8 cellular contexts compared by ENCODE assay signal in genomic region chr1:100894622-100895539, GRCh38. TPM values are rescaled to one million over a fixed set of nuclear protein-coding genes. Genes with fewer than 3 reads are reported as not detected.
DNase-seq lines count a peak whose midpoint lies in the region; ATAC-seq and TF ChIP-seq lines count a peak whose summit lies in the region.

Gene EXTL2 (minus strand): TSS chr1:100894842. CDS start chr1:100888757, 6,085 bp downstream.

- H3K14ac ChIP-seq in neuronal stem cell (ENCODE audit: low read length) = no peak within 1 kb of the TSS

- H3K9me3 Mint-ChIP-seq in activated naive CD4-positive, alpha-beta T cell treated with anti-CD3 and anti-CD28 coated beads, Interleukin-2, amount 10 ng/mL, durations not matched to agents 7 days and 5 days = peaks cover 19% of the 10 kb centered on the region

- peaks cover 4% of the 10 kb centered on the region for H3K27me3 Mint-ChIP-seq in activated naive CD4-positive, alpha-beta T cell treated with anti-CD3 and anti-CD28 coated beads, Interleukin-2, amount 10 ng/mL, durations not matched to agents 7 days and 5 days

- peak within 1 kb of the TSS; percentile 95 for H3K18ac ChIP-seq in neuronal stem cell (ENCODE audit: low read length)

- peaks cover 3% of the 10 kb centered on the region for H3K9me3 ChIP-seq in HAP-1
- H3K9me3 ChIP-seq in MM.1S (replicated peaks; ENCODE audit: insufficient read depth, low read length) = no peaks in the 10 kb centered on the region
- H3K9me3 ChIP-seq in SJCRH30 (replicated peaks) = no peaks in the 10 kb centered on the region
- H3K9me3 ChIP-seq in gastroesophageal sphincter = peaks cover 0 to 4% (median 0%) of the 10 kb centered on the region in 3 donors
- peaks cover 3 to 26% of the 10 kb centered on the region in 2 donors for H3K9me3 ChIP-seq in neuronal stem cell (replicated peaks in 1 of 2; ENCODE audit: control insufficient read depth in 2 of 2, insufficient read depth in 1 of 2, low read depth in 1 of 2, low read length in 2 of 2)

- H4K20me1 ChIP-seq in MM.1S (ENCODE audit: insufficient read depth, low read length) = no peaks in the 10 kb centered on the region

- H3K27ac Mint-ChIP-seq in activated naive CD4-positive, alpha-beta T cell treated with anti-CD3 and anti-CD28 coated beads, Interleukin-2, amount 10 ng/mL, durations not matched to agents 7 days and 5 days = peak within 1 kb of the TSS; percentile 97

- H2BK15ac ChIP-seq in neuronal stem cell (ENCODE audit: low read length) = peak within 1 kb of the TSS; percentile 14

- no peak within 1 kb of the TSS for H2AK5ac ChIP-seq in neuronal stem cell (ENCODE audit: low read depth, low read length)

- H3K4me2 ChIP-seq in MM.1S (ENCODE audit: low read depth, low read length) = peak within 1 kb of the TSS; percentile 68
- peak within 1 kb of the TSS; percentile 82 for H3K4me2 ChIP-seq in neuronal stem cell (ENCODE audit: insufficient read depth, low read length, poor library complexity, severe bottlenecking)

- no peak within 1 kb of the TSS for H2BK5ac ChIP-seq in neuronal stem cell (ENCODE audit: low read length)

- H3F3A ChIP-seq in MM.1S (ENCODE audit: insufficient read depth, low read length) = peaks cover 13% of the 10 kb centered on the region

- H3K4me3 Mint-ChIP-seq in activated naive CD4-positive, alpha-beta T cell treated with anti-CD3 and anti-CD28 coated beads, Interleukin-2, amount 10 ng/mL, durations not matched to agents 7 days and 5 days = peak within 1 kb of the TSS; percentile 100

- H3K36me3 ChIP-seq in HAP-1 (replicated peaks) = peaks cover 12% of the 10 kb centered on the region; the same call in 1 of the 2 replicates
- H3K36me3 ChIP-seq in MM.1S (replicated peaks; ENCODE audit: insufficient read depth, low read length) = no peaks in the 10 kb centered on the region
- peaks cover 4% of the 10 kb centered on the region; the same call in 1 of the 2 replicates for H3K36me3 ChIP-seq in SJCRH30
- H3K36me3 ChIP-seq in gastroesophageal sphincter = peaks cover 0 to 12% of the 10 kb centered on the region in 2 donors
- peaks cover 9 to 52% of the 10 kb centered on the region in 2 donors for H3K36me3 ChIP-seq in neuronal stem cell (replicated peaks in 1 of 2; ENCODE audit: control insufficient read depth in 2 of 2, insufficient read depth in 2 of 2, low read length in 2 of 2)

- peaks cover 47% of the 10 kb centered on the region for H3K36me3 Mint-ChIP-seq in activated naive CD4-positive, alpha-beta T cell treated with anti-CD3 and anti-CD28 coated beads, Interleukin-2, amount 10 ng/mL, durations not matched to agents 7 days and 5 days

- in situ Hi-C loops in G401 (cut with HindIII; ENCODE audit: low sequenced_read_pairs) = no loop called here
- in situ Hi-C loops in HAP-1 (cut with MboI; ENCODE audit: low sequenced_read_pairs) = no loop called here

- peak within 1 kb of the TSS; percentile 95 for H2AFZ ChIP-seq in MM.1S (ENCODE audit: low read length)
- H2AFZ ChIP-seq in neuronal stem cell (ENCODE audit: low read length) = peak within 1 kb of the TSS; percentile 97

- 0% methylated on average over 12 to 24 of the region's 47 CpGs for WGBS in gastroesophageal sphincter (ENCODE audit: low coverage in 1 of 2), 2 donors
- no CpG with 5 or more reads among the region's 47 CpGs for WGBS in neuronal stem cell (ENCODE audit: extremely low coverage in 2 of 2, insufficient read length in 2 of 2, insufficient replicate concordance in 1 of 2), 2 donors

- no peak within 1 kb of the TSS for H4K91ac ChIP-seq in neuronal stem cell (ENCODE audit: low read depth, low read length, poor library complexity)

- H2BK12ac ChIP-seq in neuronal stem cell (ENCODE audit: low read length) = no peak within 1 kb of the TSS

- no peak within 1 kb of the TSS for H3K4ac ChIP-seq in neuronal stem cell (ENCODE audit: low read length)

- no peak within 1 kb of the TSS for H2BK120ac ChIP-seq in neuronal stem cell (ENCODE audit: low read depth, low read length)

- H3K27me3 ChIP-seq in HAP-1 (ENCODE audit: low read depth) (no peaks in the 10 kb centered on the region), MM.1S (replicated peaks; ENCODE audit: insufficient read depth, low read length) (no peaks in the 10 kb centered on the region), SJCRH30 (no peaks in the 10 kb centered on the region), gastroesophageal sphincter (no peaks in the 10 kb centered on the region), neuronal stem cell (ENCODE audit: control insufficient read depth in 3 of 3, insufficient read depth in 3 of 3, low read depth in 1 of 3, low read length in 3 of 3) (no peaks in the 10 kb centered on the region)

- peak in 1 of 2 donors; percentile 15 for TF ChIP-seq POLR2A in gastroesophageal sphincter (IDR thresholded peaks at IDR 0.05)

- peaks cover 3% of the 10 kb centered on the region for H3K79me1 ChIP-seq in neuronal stem cell (ENCODE audit: low read depth, low read length)

- peak within 1 kb of the TSS; percentile 80 for H3K4me3 ChIP-seq in HAP-1
- H3K4me3 ChIP-seq in MM.1S (ENCODE audit: low read length) = peak within 1 kb of the TSS; percentile 86
- peak within 1 kb of the TSS; percentile 87 for H3K4me3 ChIP-seq in SJCRH30
- H3K4me3 ChIP-seq in gastroesophageal sphincter = peak within 1 kb of the TSS; percentile 77 to 95
- peak within 1 kb of the TSS; percentile 93 to 97 for H3K4me3 ChIP-seq in neuronal stem cell (ENCODE audit: low read length in 2 of 2)

- peak within 1 kb of the TSS; percentile 94 for H3K23ac ChIP-seq in neuronal stem cell (ENCODE audit: low read depth, low read length, poor library complexity)

- H3K9me2 ChIP-seq in MM.1S (replicated peaks; ENCODE audit: insufficient read depth, low read length) = no peaks in the 10 kb centered on the region

- H3K9ac ChIP-seq in MM.1S (ENCODE audit: low read length) (peak within 1 kb of the TSS; percentile 90), neuronal stem cell (ENCODE audit: low read depth, low read length, poor library complexity) (peak within 1 kb of the TSS; percentile 84)

- H3K27ac ChIP-seq in MM.1S (ENCODE audit: low read length) (peak within 1 kb of the TSS; percentile 80; the same call in 1 of the 2 replicates), SJCRH30 (peak within 1 kb of the TSS; percentile 90), gastroesophageal sphincter (peak within 1 kb of the TSS; percentile 92 to 96 (median 94)), neuronal stem cell (replicated peaks; ENCODE audit: low read length) (peak within 1 kb of the TSS; percentile 89)

- no peak for TF ChIP-seq EP300 in gastroesophageal sphincter (IDR thresholded peaks at IDR 0.05)

- peak; percentile 63 for ATAC-seq in gastroesophageal sphincter

- peaks cover 24% of the 10 kb centered on the region for H3K79me2 ChIP-seq in MM.1S (ENCODE audit: low read length)

- H3K4me1 ChIP-seq in HAP-1 = peaks cover 26% of the 10 kb centered on the region
- H3K4me1 ChIP-seq in MM.1S (ENCODE audit: low read length) = 0 out of 2 replicates have a peak, but pooled peaks cover 3% of the 10 kb centered on the region
- H3K4me1 ChIP-seq in SJCRH30 = no peaks in the 10 kb centered on the region
- peaks cover 5 to 63% (median 9%) of the 10 kb centered on the region in 3 donors for H3K4me1 ChIP-seq in gastroesophageal sphincter
- peaks cover 0 to 10% of the 10 kb centered on the region in 2 donors for H3K4me1 ChIP-seq in neuronal stem cell (ENCODE audit: control insufficient read depth in 2 of 2, insufficient read depth in 1 of 2, low read depth in 1 of 2, low read length in 2 of 2)

- peak; percentile 97 for DNase-seq in G401 (ENCODE audit: low spot score)
- DNase-seq in HAP-1 (ENCODE audit: low spot score in 2 of 2) = peak; percentile 95 to 97
- peak; percentile 37 for DNase-seq in MM.1S
- peak; percentile 92 to 94 for DNase-seq in SJCRH30
- DNase-seq in activated naive CD4-positive, alpha-beta T cell treated with anti-CD3 and anti-CD28 coated beads, Interleukin-2, amount 10 ng/mL, durations not matched to agents 7 days and 5 days = peak; percentile 72
- DNase-seq in neuronal stem cell (ENCODE audit: low spot score) = peak; percentile 80
- peak; percentile 92 for DNase-seq in superior temporal gyrus (ENCODE audit: extremely low spot score)

- CTCF ChIA-PET in activated naive CD4-positive, alpha-beta T cell treated with anti-CD3 and anti-CD28 coated beads, Interleukin-2, amount 10 ng/mL, durations not matched to agents 7 days and 5 days (lab: Charles Lee) = interaction anchor here (0.7 to 1.8 kb wide), 4 partner anchors 9 to 418 kb away, joined by 3 to 6 read pairs (median 4); no protein-coding TSS in a partner anchor

- peaks cover 50% of the 10 kb centered on the region for H3K4me1 Mint-ChIP-seq in activated naive CD4-positive, alpha-beta T cell treated with anti-CD3 and anti-CD28 coated beads, Interleukin-2, amount 10 ng/mL, durations not matched to agents 7 days and 5 days

- no peak within 1 kb of the TSS for H4K8ac ChIP-seq in neuronal stem cell (ENCODE audit: low read depth, low read length)

- TF ChIP-seq CTCF in MM.1S (IDR thresholded peaks at IDR 0.05; ENCODE audit: low read length) (no peak), gastroesophageal sphincter (IDR thresholded peaks at IDR 0.05) (no peak)

RNA-seq across cellular contexts. Expression of gene EXTL2, which starts in this region (rescaled TPM):
- 20.4 and 36.9 TPM in 2 replicates for total RNA-seq in G401 (2014; rRNA removed; shearing (Covaris generic))
- total RNA-seq in SJCRH30 (2014; rRNA removed; shearing (Covaris generic)) = 43.5 and 50.6 TPM in 2 replicates
- total RNA-seq in gastroesophageal sphincter = 10 to 100 TPM; 10.6 to 22.1 (median 16.7) TPM
- 41.8 TPM for polyA plus RNA-seq in neuronal stem cell (2013, experiment 1 of 2)
- polyA plus RNA-seq in neuronal stem cell (2013, experiment 2 of 2) = 42.7 TPM

Comparison
In these comparisons a context has a peak if more than half of its experiments do, and no peak if none do; other contexts are left out.
1. Peak in every context shown above with its lines: DNase-seq, ATAC-seq, H3K4me3 ChIP-seq and H3K27ac ChIP-seq.
2. DNase-seq: peak in every context shown above with its lines; median percentile 97 in G401; 96 in HAP-1; 93 in SJCRH30; 92 in superior temporal gyrus; 80 in neuronal stem cell; 72 in activated naive CD4-positive, alpha-beta T cell treated with anti-CD3 and anti-CD28 coated beads, Interleukin-2, amount 10 ng/mL, durations not matched to agents 7 days and 5 days; 37 in MM.1S.